Comparison of ENCODE assay signal across 15 cellular contexts in genomic region chr12:122945047-122945592, GRCh38. TPM values are rescaled to one million over a fixed set of nuclear protein-coding genes. Genes with fewer than 3 reads are reported as not detected.
DNase-seq lines count a peak whose midpoint lies in the region; ATAC-seq and TF ChIP-seq lines count a peak whose summit lies in the region.
"Had no signal": no experiment of that assay in that cellular context is flagged by ENCODE, and none has a peak within 500 bp of the region (broad histone marks: within the 10 kb centered on the region; RNA-seq: fewer than 3 reads in every experiment).

No MANE protein-coding gene starts in this region.

- H3K27ac Mint-ChIP-seq in HFFc6 = peak overlapping the region; percentile 46
- H3K27ac Mint-ChIP-seq in activated T-helper 1 cell treated with anti-CD3 and anti-CD28 coated beads, Interleukin-12 subunit alpha, Interleukin-12 subunit beta, Interleukin-2, Interleukin-4 antibody, amounts not matched to agents 30 ng/mL and 10 ng/mL and 1 ng/mL, durations not matched to agents 14 hours and 24 hours and 36 hours = peak overlapping the region; percentile 73
- H3K27ac Mint-ChIP-seq in stimulated activated naive B cell treated with anti-CD40 and anti-IgM and Interleukin-4, amounts not matched to agents 10 μg/mL and 1 μg/mL and 100 μg/mL, for 72 hours = peak overlapping the region; percentile 76
- no peak overlapping the region for H3K27ac Mint-ChIP-seq in T-cell

- H3K4me1 ChIP-seq in foreskin keratinocyte (peaks cover 24% of the 10 kb centered on the region), mesendoderm (ENCODE audit: control insufficient read depth, low read depth, low read length) (no peaks in the 10 kb centered on the region)

- H3K4me2 ChIP-seq in mesendoderm (ENCODE audit: low read length) = no peak overlapping the region
- H3K4me2 ChIP-seq: SK-N-SH had no signal

- no peak overlapping the region for H3K4me3 Mint-ChIP-seq in HFFc6
- no peak overlapping the region for H3K4me3 Mint-ChIP-seq in activated T-helper 1 cell treated with anti-CD3 and anti-CD28 coated beads, Interleukin-12 subunit alpha, Interleukin-12 subunit beta, Interleukin-2, Interleukin-4 antibody, amounts not matched to agents 30 ng/mL and 10 ng/mL and 1 ng/mL, durations not matched to agents 14 hours and 24 hours and 36 hours
- H3K4me3 Mint-ChIP-seq in stimulated activated naive B cell treated with anti-CD40 and anti-IgM and Interleukin-4, amounts not matched to agents 10 μg/mL and 1 μg/mL and 100 μg/mL, for 72 hours = no peak overlapping the region
- H3K4me3 Mint-ChIP-seq in T-cell = no peak overlapping the region

- H3K36me3 ChIP-seq in mesendoderm (ENCODE audit: control insufficient read depth, insufficient read depth, low read length) = no peaks in the 10 kb centered on the region

- intact Hi-C loops in activated T-helper 1 cell treated with anti-CD3 and anti-CD28 coated beads, Interleukin-12 subunit alpha, Interleukin-12 subunit beta, Interleukin-2, Interleukin-4 antibody, amounts not matched to agents 30 ng/mL and 10 ng/mL and 1 ng/mL, durations not matched to agents 14 hours and 24 hours and 36 hours (cut with micrococcal nuclease) = no loop called here

- no peak overlapping the region for H4K8ac ChIP-seq in mesendoderm (ENCODE audit: low read depth, low read length)

- TF ChIP-seq CTCF in HFFc6 (IDR thresholded peaks at IDR 0.05) (no peak), foreskin keratinocyte (conservative IDR thresholded peaks at IDR 0.05) (no peak)

- no peaks in the 10 kb centered on the region for H3K9me3 Mint-ChIP-seq in HFFc6
- no peaks in the 10 kb centered on the region for H3K9me3 Mint-ChIP-seq in activated T-helper 1 cell treated with anti-CD3 and anti-CD28 coated beads, Interleukin-12 subunit alpha, Interleukin-12 subunit beta, Interleukin-2, Interleukin-4 antibody, amounts not matched to agents 30 ng/mL and 10 ng/mL and 1 ng/mL, durations not matched to agents 14 hours and 24 hours and 36 hours
- H3K9me3 Mint-ChIP-seq in stimulated activated naive B cell treated with anti-CD40 and anti-IgM and Interleukin-4, amounts not matched to agents 10 μg/mL and 1 μg/mL and 100 μg/mL, for 72 hours = no peaks in the 10 kb centered on the region
- no peaks in the 10 kb centered on the region for H3K9me3 Mint-ChIP-seq in T-cell

- H4K5ac ChIP-seq in mesendoderm (ENCODE audit: low read length) = no peak overlapping the region

- H3K4me3 ChIP-seq in mesendoderm (ENCODE audit: low read length) = no peak overlapping the region

- WGBS in mesendoderm (ENCODE audit: extremely low coverage, insufficient coverage, low lambda C conversion rate) = no CpG with 5 or more reads among the region's 8 CpGs

- H3K27me3 Mint-ChIP-seq in HFFc6 (ENCODE audit: insufficient read depth) = no peaks in the 10 kb centered on the region; the same call in 1 of the 2 replicates
- H3K27me3 Mint-ChIP-seq in activated T-helper 1 cell treated with anti-CD3 and anti-CD28 coated beads, Interleukin-12 subunit alpha, Interleukin-12 subunit beta, Interleukin-2, Interleukin-4 antibody, amounts not matched to agents 30 ng/mL and 10 ng/mL and 1 ng/mL, durations not matched to agents 14 hours and 24 hours and 36 hours (ENCODE audit: insufficient read depth) = peaks cover 1% of the 10 kb centered on the region
- H3K27me3 Mint-ChIP-seq in stimulated activated naive B cell treated with anti-CD40 and anti-IgM and Interleukin-4, amounts not matched to agents 10 μg/mL and 1 μg/mL and 100 μg/mL, for 72 hours = no peaks in the 10 kb centered on the region
- no peaks in the 10 kb centered on the region for H3K27me3 Mint-ChIP-seq in T-cell

- H3K27me3 ChIP-seq in foreskin keratinocyte = no peaks in the 10 kb centered on the region
- no peaks in the 10 kb centered on the region for H3K27me3 ChIP-seq in mesendoderm (ENCODE audit: insufficient read depth, low read length, poor library complexity)

- no peak overlapping the region for H3K18ac ChIP-seq in mesendoderm (ENCODE audit: low read length)

- ATAC-seq in foreskin keratinocyte = no peak
- no peak for ATAC-seq in stimulated activated naive B cell treated with anti-CD40 and anti-IgM and Interleukin-4, amounts not matched to agents 10 μg/mL and 1 μg/mL and 100 μg/mL, for 72 hours (replicated peaks)
- no peak for ATAC-seq in GM21619 (IDR thresholded peaks at IDR 0.05; ENCODE audit: unreplicated experiment)
- ATAC-seq in T-cell (replicated peaks in 1 of 4) = no peak
- ATAC-seq: left lobe of liver had no signal

- POLR2A ChIA-PET in T-cell (lab: Charles Lee) = no interaction called here

- H3K56ac ChIP-seq in mesendoderm (ENCODE audit: low read length) = no peak overlapping the region

- H3K27ac ChIP-seq in foreskin keratinocyte (peak overlapping the region; percentile 85), mesendoderm (ENCODE audit: low read depth, low read length) (no peak overlapping the region)
- H3K27ac ChIP-seq: C4-2B, VCaP had no signal

- H2BK120ac ChIP-seq in mesendoderm (ENCODE audit: low read depth, low read length) = no peak overlapping the region

- DNase-seq in HFFc6 = no peak
- DNase-seq in activated T-helper 1 cell treated with anti-CD3 and anti-CD28 coated beads, Interleukin-12 subunit alpha, Interleukin-12 subunit beta, Interleukin-2, Interleukin-4 antibody, amounts not matched to agents 30 ng/mL and 10 ng/mL and 1 ng/mL, durations not matched to agents 14 hours and 24 hours and 36 hours (ENCODE audit: low spot score) = no peak
- no peak for DNase-seq in foreskin keratinocyte
- DNase-seq in stimulated activated naive B cell treated with anti-CD40 and anti-IgM and Interleukin-4, amounts not matched to agents 10 μg/mL and 1 μg/mL and 100 μg/mL, for 72 hours = no peak
- no peak for DNase-seq in T-cell
- DNase-seq in mesendoderm = no peak
- DNase-seq: activated gamma-delta T cell; DMS79 treated with DMSO at 0.1 percent for 48 hours; NCI-H146; SK-N-SH; stimulated activated CD4-positive, alpha-beta T cell treated with anti-CD3 and anti-CD28 coated beads, Interleukin-15, amount 100 ng/mL, for 24 hours had no signal

- no peaks in the 10 kb centered on the region for H3K79me1 ChIP-seq in mesendoderm (ENCODE audit: low read length)

- H2BK5ac ChIP-seq in mesendoderm (ENCODE audit: low read length) = no peak overlapping the region

- no peak overlapping the region for H3K4ac ChIP-seq in mesendoderm (ENCODE audit: low read depth, low read length)

- CTCF ChIA-PET in T-cell (lab: Charles Lee) = interaction anchor here (0.5 to 0.6 kb wide), 3 partner anchors 25 to 259 kb away, joined by 3 to 6 read pairs (median 4); no protein-coding TSS in a partner anchor

- H2AK5ac ChIP-seq in mesendoderm (ENCODE audit: low read length) = no peak overlapping the region

- H3K79me2 ChIP-seq in mesendoderm (ENCODE audit: control insufficient read depth, insufficient read depth, low read length) = no peaks in the 10 kb centered on the region

- peaks cover 62% of the 10 kb centered on the region for H3K4me1 Mint-ChIP-seq in HFFc6 (ENCODE audit: low read depth)
- peaks cover 43% of the 10 kb centered on the region for H3K4me1 Mint-ChIP-seq in activated T-helper 1 cell treated with anti-CD3 and anti-CD28 coated beads, Interleukin-12 subunit alpha, Interleukin-12 subunit beta, Interleukin-2, Interleukin-4 antibody, amounts not matched to agents 30 ng/mL and 10 ng/mL and 1 ng/mL, durations not matched to agents 14 hours and 24 hours and 36 hours (ENCODE audit: low read depth)
- peaks cover 37 to 63% of the 10 kb centered on the region in 2 donors for H3K4me1 Mint-ChIP-seq in stimulated activated naive B cell treated with anti-CD40 and anti-IgM and Interleukin-4, amounts not matched to agents 10 μg/mL and 1 μg/mL and 100 μg/mL, for 72 hours
- peaks cover 6 to 33% (median 23%) of the 10 kb centered on the region in 3 donors for H3K4me1 Mint-ChIP-seq in T-cell

- H2BK15ac ChIP-seq in mesendoderm (replicated peaks; ENCODE audit: low read depth) = no peak overlapping the region

- H3K36me3 Mint-ChIP-seq in HFFc6 (ENCODE audit: low read depth) = peaks cover 7% of the 10 kb centered on the region; the same call in 1 of the 2 replicates
- no peaks in the 10 kb centered on the region for H3K36me3 Mint-ChIP-seq in activated T-helper 1 cell treated with anti-CD3 and anti-CD28 coated beads, Interleukin-12 subunit alpha, Interleukin-12 subunit beta, Interleukin-2, Interleukin-4 antibody, amounts not matched to agents 30 ng/mL and 10 ng/mL and 1 ng/mL, durations not matched to agents 14 hours and 24 hours and 36 hours (ENCODE audit: low read depth)
- peaks cover 1 to 3% of the 10 kb centered on the region in 2 donors for H3K36me3 Mint-ChIP-seq in stimulated activated naive B cell treated with anti-CD40 and anti-IgM and Interleukin-4, amounts not matched to agents 10 μg/mL and 1 μg/mL and 100 μg/mL, for 72 hours
- peaks cover 4% of the 10 kb centered on the region for H3K36me3 Mint-ChIP-seq in T-cell

- no peak overlapping the region for H3K23ac ChIP-seq in mesendoderm (ENCODE audit: low read length)

- H3K9ac ChIP-seq in mesendoderm (ENCODE audit: low read length) = no peak overlapping the region
- H3K9ac ChIP-seq: SK-N-SH had no signal

RNA-seq across cellular contexts. Expression of gene ABCB9, which starts 21.1 kb away (rescaled TPM):
- 10 to 100 TPM in 3 of 6 experiments, 1 to 10 TPM in 3; 9.2 to 11.1 (median 10.0) TPM for total RNA-seq in HFFc6 (2021; fragmentation: NEBNext Ultra II Directional; extraction: Animal tissue kit (Norgen Biotek cat#: 25700))
- 3.8 and 4.4 TPM in 2 replicates for total RNA-seq in activated T-helper 1 cell treated with anti-CD3 and anti-CD28 coated beads, Interleukin-12 subunit alpha, Interleukin-12 subunit beta, Interleukin-2, Interleukin-4 antibody, amounts not matched to agents 30 ng/mL and 10 ng/mL and 1 ng/mL, durations not matched to agents 14 hours and 24 hours and 36 hours
- 10.0 and 11.0 TPM in 2 replicates for total RNA-seq in foreskin keratinocyte
- 5.8 and 6.3 TPM in 2 replicates for polyA plus RNA-seq in foreskin keratinocyte
- total RNA-seq in T-cell = 1 to 10 TPM; 5.6 to 7.2 (median 6.1) TPM
- polyA plus RNA-seq in mesendoderm (2013, experiment 1 of 2) = 1.4 TPM
- polyA plus RNA-seq in mesendoderm (2013, experiment 2 of 2) = 1.2 TPM

RNA-seq across cellular contexts. Expression of gene OGFOD2, which starts 29.9 kb away (rescaled TPM):
- total RNA-seq in HFFc6 (2021; fragmentation: NEBNext Ultra II Directional; extraction: Animal tissue kit (Norgen Biotek cat#: 25700)) = 10 to 100 TPM; 16.2 to 18.3 (median 17.6) TPM
- total RNA-seq in activated T-helper 1 cell treated with anti-CD3 and anti-CD28 coated beads, Interleukin-12 subunit alpha, Interleukin-12 subunit beta, Interleukin-2, Interleukin-4 antibody, amounts not matched to agents 30 ng/mL and 10 ng/mL and 1 ng/mL, durations not matched to agents 14 hours and 24 hours and 36 hours = 18.0 and 22.1 TPM in 2 replicates
- total RNA-seq in foreskin keratinocyte = 12.0 and 12.9 TPM in 2 replicates
- 15.3 and 17.7 TPM in 2 replicates for polyA plus RNA-seq in foreskin keratinocyte
- 10 to 100 TPM; 17.4 to 45.3 (median 43.7) TPM for total RNA-seq in T-cell
- polyA plus RNA-seq in mesendoderm (2013, experiment 1 of 2) = 5.2 TPM
- 4.9 TPM for polyA plus RNA-seq in mesendoderm (2013, experiment 2 of 2)

RNA-seq across cellular contexts. Expression of gene ARL6IP4, which starts 35.4 kb away (rescaled TPM):
- total RNA-seq in HFFc6 (2021; fragmentation: NEBNext Ultra II Directional; extraction: Animal tissue kit (Norgen Biotek cat#: 25700)) = 100 to 1,000 TPM; 128 to 180 (median 149) TPM
- total RNA-seq in activated T-helper 1 cell treated with anti-CD3 and anti-CD28 coated beads, Interleukin-12 subunit alpha, Interleukin-12 subunit beta, Interleukin-2, Interleukin-4 antibody, amounts not matched to agents 30 ng/mL and 10 ng/mL and 1 ng/mL, durations not matched to agents 14 hours and 24 hours and 36 hours = 154 and 155 TPM in 2 replicates
- total RNA-seq in foreskin keratinocyte (226 and 246 TPM in 2 replicates), T-cell (100 to 1,000 TPM; 134 to 231 (median 204) TPM)
- 301 and 340 TPM in 2 replicates for polyA plus RNA-seq in foreskin keratinocyte
- 118 TPM for polyA plus RNA-seq in mesendoderm (2013, experiment 1 of 2)
- polyA plus RNA-seq in mesendoderm (2013, experiment 2 of 2) = 115 TPM

RNA-seq across cellular contexts. Expression of gene VPS37B, which starts 49.2 kb away (rescaled TPM):
- total RNA-seq in HFFc6 (2021; fragmentation: NEBNext Ultra II Directional; extraction: Animal tissue kit (Norgen Biotek cat#: 25700)) = 10 to 100 TPM; 26.4 to 33.1 (median 28.1) TPM
- 12.7 and 14.3 TPM in 2 replicates for total RNA-seq in activated T-helper 1 cell treated with anti-CD3 and anti-CD28 coated beads, Interleukin-12 subunit alpha, Interleukin-12 subunit beta, Interleukin-2, Interleukin-4 antibody, amounts not matched to agents 30 ng/mL and 10 ng/mL and 1 ng/mL, durations not matched to agents 14 hours and 24 hours and 36 hours
- total RNA-seq in foreskin keratinocyte (49.3 and 59.0 TPM in 2 replicates), T-cell (10 to 100 TPM; 25.9 to 85.8 (median 34.6) TPM)
- polyA plus RNA-seq in foreskin keratinocyte = 47.0 and 56.0 TPM in 2 replicates
- 8.6 TPM for polyA plus RNA-seq in mesendoderm (2013, experiment 1 of 2)
- 8.4 TPM for polyA plus RNA-seq in mesendoderm (2013, experiment 2 of 2)

Comparison
In these comparisons a context has a peak if more than half of its experiments do, and no peak if none do; other contexts are left out.
1. H3K27ac Mint-ChIP-seq: peak in HFFc6 (single experiment), activated T-helper 1 cell treated with anti-CD3 and anti-CD28 coated beads, Interleukin-12 subunit alpha, Interleukin-12 subunit beta, Interleukin-2, Interleukin-4 antibody, amounts not matched to agents 30 ng/mL and 10 ng/mL and 1 ng/mL, durations not matched to agents 14 hours and 24 hours and 36 hours (single experiment) and stimulated activated naive B cell treated with anti-CD40 and anti-IgM and Interleukin-4, amounts not matched to agents 10 μg/mL and 1 μg/mL and 100 μg/mL, for 72 hours (single experiment); none in T-cell (0 of 2).